7 cellular contexts compared by ENCODE assay signal in genomic region chr1:185693654-185694053, GRCh38. TPM values are rescaled to one million over a fixed set of nuclear protein-coding genes. Genes with fewer than 3 reads are reported as not detected.
DNase-seq lines count a peak whose midpoint lies in the region; ATAC-seq, FAIRE-seq and TF ChIP-seq lines count a peak whose summit lies in the region.

No MANE protein-coding gene starts in this region.

- H3K27ac ChIP-seq in astrocyte (ENCODE audit: low read depth, low read length): no peak overlapping the region
- H3K27ac ChIP-seq in skin epidermis: peak overlapping the region in 12 of 21 experiments; percentile 22 to 72 (median 56)

- no peak overlapping the region for H3K9ac ChIP-seq in astrocyte (ENCODE audit: low read length)

- H2AFZ ChIP-seq in astrocyte (ENCODE audit: low read depth, low read length): peak overlapping the region; percentile 32

- no peaks in the 10 kb centered on the region for H3K27me3 ChIP-seq in astrocyte (ENCODE audit: insufficient read depth, low read length)

- peak overlapping the region; percentile 21 for H3K4me2 ChIP-seq in astrocyte (ENCODE audit: low read length)

- no peaks in the 10 kb centered on the region for H3K79me2 ChIP-seq in astrocyte (ENCODE audit: insufficient read depth, low read length)

- H3K4me3 Mint-ChIP-seq in astrocyte (ENCODE audit: unreplicated experiment): no peak overlapping the region

- H3K9me3 Mint-ChIP-seq in astrocyte (ENCODE audit: unreplicated experiment): no peaks in the 10 kb centered on the region

- H3K4me1 ChIP-seq in astrocyte (ENCODE audit: insufficient read depth, low read length): no peaks in the 10 kb centered on the region

- no peaks in the 10 kb centered on the region for H3K36me3 Mint-ChIP-seq in astrocyte (ENCODE audit: low read depth, unreplicated experiment)

- no peaks in the 10 kb centered on the region for H3K27me3 Mint-ChIP-seq in astrocyte (ENCODE audit: low read depth, unreplicated experiment)

- H3K9me3 ChIP-seq in astrocyte (ENCODE audit: insufficient read depth, low read depth, low read length): no peaks in the 10 kb centered on the region

- ATAC-seq in GM19438 (IDR thresholded peaks at IDR 0.05; ENCODE audit: low read depth, unreplicated experiment) (peak; percentile 21), HG03039 (IDR thresholded peaks at IDR 0.05; ENCODE audit: unreplicated experiment) (peak; percentile 35)

- TF ChIP-seq CTCF in astrocyte (IDR thresholded peaks at IDR 0.05; ENCODE audit: insufficient read depth, low read depth, low read length) (no peak), GM20000 (IDR thresholded peaks at IDR 0.05; ENCODE audit: extremely low read depth, missing control alignments) (no peak)

- peaks cover 2% of the 10 kb centered on the region for H3K4me1 Mint-ChIP-seq in astrocyte (ENCODE audit: low read depth, unreplicated experiment)

- DNase-seq in astrocyte (ENCODE audit: low read depth) (no peak), GM20000 (ENCODE audit: low spot score) (no peak), RKO (ENCODE audit: low spot score) (no peak), HPDE6-E6E7 (ENCODE audit: extremely low spot score) (no peak)

- no peaks in the 10 kb centered on the region for H4K20me1 ChIP-seq in astrocyte (ENCODE audit: insufficient read depth, low read length)

- H3K36me3 ChIP-seq in astrocyte (ENCODE audit: insufficient read depth, low read length): no peaks in the 10 kb centered on the region

- H3K27ac Mint-ChIP-seq in astrocyte (ENCODE audit: unreplicated experiment): no peak overlapping the region

- no peak for FAIRE-seq in astrocyte (lab: Jason Lieb, UNC)

- H3K4me3 ChIP-seq in astrocyte (ENCODE audit: insufficient read depth, low read depth, low read length) (no peak overlapping the region), skin epidermis (peak overlapping the region in 1 of 7 experiments; percentile 14)

RNA-seq across cellular contexts. Expression of gene HMCN1, which starts 40.5 kb away (rescaled TPM):
- 19.7 and 29.6 TPM in 2 replicates for total RNA-seq in astrocyte
